ENCODE assay signal across 27 cellular contexts in the genomic region with DNA sequence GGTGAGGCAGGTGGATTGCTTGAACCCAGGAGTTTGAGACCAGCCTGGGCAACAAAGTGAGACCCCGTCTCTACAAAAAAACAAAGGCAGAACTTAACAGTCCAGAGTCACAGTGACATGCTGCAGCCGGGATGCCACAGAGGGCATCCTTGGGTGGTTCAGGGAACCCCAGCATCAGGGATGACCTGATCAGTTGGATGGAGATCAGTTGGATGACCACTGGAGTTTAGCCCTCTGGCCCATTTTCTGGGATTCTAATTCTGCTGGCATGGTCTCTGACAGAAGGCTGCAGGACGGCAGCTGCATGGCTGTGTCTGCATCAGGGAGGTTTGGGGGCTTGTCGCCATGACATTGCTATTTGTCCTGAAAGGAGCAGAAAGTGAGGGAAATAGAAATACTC. TPM values are rescaled to one million over a fixed set of nuclear protein-coding genes. Genes with fewer than 3 reads are reported as not detected.
"Had no signal": no experiment of that assay in that cellular context is flagged by ENCODE, and none has a peak within 500 bp of the region (broad histone marks: within the 10 kb centered on the region; RNA-seq: fewer than 3 reads in every experiment).

No MANE protein-coding gene starts in this region.

- H3K27ac ChIP-seq: adrenal gland, ascending aorta, skin epidermis, thyroid gland had no signal

- H3K4me3 ChIP-seq: adrenal gland, ascending aorta, right lobe of liver, skin epidermis, thyroid gland had no signal

- H3K9me3 ChIP-seq: adrenal gland, ascending aorta, right lobe of liver, thyroid gland had no signal

- H3K27me3 Mint-ChIP-seq: activated CD8-positive, alpha-beta memory T cell treated with anti-CD3 and anti-CD28 coated beads, Interleukin-2, amount 10 ng/mL, durations not matched to agents 7 days and 5 days; activated CD8-positive, alpha-beta T cell treated with anti-CD3 and anti-CD28 coated beads for 36 hours; stimulated activated memory B cell treated with anti-CD40 and anti-IgM and Interleukin-4, amounts not matched to agents 10 μg/mL and 1 μg/mL and 100 μg/mL, for 72 hours had no signal

- H3K27me3 ChIP-seq: adrenal gland, ascending aorta, right lobe of liver, thyroid gland had no signal

- H3K9me3 Mint-ChIP-seq: activated CD8-positive, alpha-beta T cell treated with anti-CD3 and anti-CD28 coated beads for 36 hours; stimulated activated memory B cell treated with anti-CD40 and anti-IgM and Interleukin-4, amounts not matched to agents 10 μg/mL and 1 μg/mL and 100 μg/mL, for 72 hours had no signal

- ATAC-seq: activated CD8-positive, alpha-beta memory T cell treated with anti-CD3 and anti-CD28 coated beads, Interleukin-2, amount 10 ng/mL, durations not matched to agents 7 days and 5 days; activated CD8-positive, alpha-beta T cell treated with anti-CD3 and anti-CD28 coated beads for 36 hours; esophagus mucosa; left cardiac atrium; right lobe of liver; stimulated activated memory B cell treated with anti-CD40 and anti-IgM and Interleukin-4, amounts not matched to agents 10 μg/mL and 1 μg/mL and 100 μg/mL, for 72 hours had no signal

- H3K4me3 Mint-ChIP-seq: activated CD8-positive, alpha-beta memory T cell treated with anti-CD3 and anti-CD28 coated beads, Interleukin-2, amount 10 ng/mL, durations not matched to agents 7 days and 5 days; activated CD8-positive, alpha-beta T cell treated with anti-CD3 and anti-CD28 coated beads for 36 hours; stimulated activated memory B cell treated with anti-CD40 and anti-IgM and Interleukin-4, amounts not matched to agents 10 μg/mL and 1 μg/mL and 100 μg/mL, for 72 hours had no signal

- DNase-seq: activated CD4-positive, alpha-beta T cell treated with anti-CD3 and anti-CD28 coated beads for 48 hours; activated CD8-positive, alpha-beta memory T cell treated with anti-CD3 and anti-CD28 coated beads, Interleukin-2, amount 10 ng/mL, durations not matched to agents 7 days and 5 days; activated CD8-positive, alpha-beta T cell treated with anti-CD3 and anti-CD28 coated beads for 36 hours; activated effector memory CD4-positive, alpha-beta T cell treated with anti-CD3 and anti-CD28 coated beads, Interleukin-2, amount 50 U/mL, for 16 hours; activated naive CD4-positive, alpha-beta T cell treated with anti-CD3 and anti-CD28 coated beads, Interleukin-2, amount 50 U/mL, for 16 hours; activated T-cell treated with anti-CD3 and anti-CD28 coated beads for 4 hours; adrenal gland; central memory CD4-positive, alpha-beta T cell; effector memory CD4-positive, alpha-beta T cell; foreskin melanocyte; hypothalamus; islet precursor cell; left cardiac atrium; midbrain; occipital lobe; right lobe of liver; stimulated activated CD4-positive, alpha-beta T cell treated with anti-CD3 and anti-CD28 coated beads, Interleukin-2, amount 100 ng/mL, for 24 hours; thyroid gland had no signal

- H3K27ac Mint-ChIP-seq: activated CD8-positive, alpha-beta memory T cell treated with anti-CD3 and anti-CD28 coated beads, Interleukin-2, amount 10 ng/mL, durations not matched to agents 7 days and 5 days; activated CD8-positive, alpha-beta T cell treated with anti-CD3 and anti-CD28 coated beads for 36 hours; stimulated activated memory B cell treated with anti-CD40 and anti-IgM and Interleukin-4, amounts not matched to agents 10 μg/mL and 1 μg/mL and 100 μg/mL, for 72 hours had no signal

- H3K4me1 ChIP-seq: thyroid gland had no signal

RNA-seq across cellular contexts. Expression of gene FSD2, which starts 23.4 kb away (rescaled TPM):
- total RNA-seq: activated CD8-positive, alpha-beta memory T cell treated with anti-CD3 and anti-CD28 coated beads, Interleukin-2, amount 10 ng/mL, durations not matched to agents 7 days and 5 days; activated CD8-positive, alpha-beta T cell treated with anti-CD3 and anti-CD28 coated beads for 36 hours; adrenal gland; ascending aorta; dermis microvascular lymphatic vessel endothelial cell; endothelial cell of umbilical vein; esophagus mucosa; right lobe of liver; T-helper 2 cell treated with Interferon-gamma antibody and Interleukin-4, amounts not matched to agents 100 ng/mL and 5 ng/mL, for 36 hours; ureter had no signal
- polyA plus RNA-seq: endothelial cell of umbilical vein, neural cell had no signal
